Comparison of ENCODE assay signal across 26 cellular contexts in the genomic region with DNA sequence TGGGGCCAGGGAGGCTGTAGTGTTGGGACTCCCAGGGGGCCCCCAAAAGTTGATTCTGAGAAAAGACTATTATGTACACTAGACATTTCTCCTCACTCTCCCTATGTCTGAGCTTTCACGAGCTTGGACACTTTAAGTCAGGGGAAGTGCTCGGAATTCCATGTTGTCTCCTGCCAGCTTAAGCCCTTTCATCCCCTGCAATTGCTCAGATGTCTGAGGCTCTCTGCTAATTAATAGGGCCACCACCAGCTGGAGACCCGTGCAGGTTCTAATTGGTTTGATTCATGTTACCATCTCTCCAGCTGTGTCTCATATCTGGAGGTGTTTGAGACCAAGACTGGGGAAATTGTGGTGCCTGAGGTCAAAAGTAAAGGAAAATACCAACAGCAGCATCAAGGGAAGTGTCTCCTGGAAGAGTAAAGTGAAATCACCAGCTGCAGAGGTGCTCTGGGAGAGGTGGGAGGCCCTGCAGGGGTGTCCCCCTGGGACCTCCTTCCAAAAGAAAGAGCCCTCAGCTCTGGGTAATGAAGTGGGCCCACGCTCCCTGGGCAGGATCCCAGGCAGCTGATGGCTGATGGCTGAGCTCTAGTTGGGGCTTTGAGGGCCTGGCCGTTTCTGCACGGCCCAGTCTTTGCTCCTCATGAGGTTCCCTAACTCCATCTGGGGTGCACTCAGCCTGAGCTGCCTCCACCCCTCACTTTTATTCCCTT. TPM values are rescaled to one million over a fixed set of nuclear protein-coding genes. Genes with fewer than 3 reads are reported as not detected.
A peak's percentile ranks its signal among the peaks of the same experiment; 100 is the strongest.
DNase-seq lines count a peak whose midpoint lies in the region; TF ChIP-seq lines count a peak whose summit lies in the region.
"Had no signal": no experiment of that assay in that cellular context is flagged by ENCODE, and none has a peak within 500 bp of the region (broad histone marks: within the 10 kb centered on the region; RNA-seq: fewer than 3 reads in every experiment).

No MANE protein-coding gene starts in this region.

- peaks cover 24% of the 10 kb centered on the region for H3K27me3 Mint-ChIP-seq in nephron progenitor cell (ENCODE audit: low read depth, poor library complexity)
- peaks cover 33% of the 10 kb centered on the region for H3K27me3 Mint-ChIP-seq in activated CD4-positive, alpha-beta memory T cell treated with anti-CD3 and anti-CD28 coated beads, Interleukin-2, amount 10 ng/mL, durations not matched to agents 7 days and 5 days

- peak; percentile 48 for DNase-seq in NCI-H1694 treated with DMSO at 0.1 percent for 48 hours (lab: John Stamatoyannopoulos, UW)
- no peak for DNase-seq in nephron progenitor cell
- no peak for DNase-seq in activated CD4-positive, alpha-beta memory T cell treated with anti-CD3 and anti-CD28 coated beads, Interleukin-2, amount 10 ng/mL, durations not matched to agents 7 days and 5 days
- no peak for DNase-seq in C1 segment of cervical spinal cord (lab: John Stamatoyannopoulos, UW)
- DNase-seq: activated CD4-positive, alpha-beta T cell treated with anti-CD3 and anti-CD28 coated beads for 36 hours; activated effector memory CD4-positive, alpha-beta T cell treated with Interleukin-2 at 50 U/mL for 16 hours; anterior cingulate cortex; effector CD4-positive, alpha-beta T cell; GM23248; mesenchymal stem cell; NCI-H1048; NCI-H2081 treated with DMSO at 0.1 percent for 48 hours; NK-92 treated with Interleukin-12 subunit alpha and Interleukin-12 subunit beta, amount 100 ng/mL, for 24 hours; PC-9; Right ventricle myocardium superior; stimulated activated naive CD8-positive, alpha-beta T cell treated with anti-CD3 and anti-CD28 coated beads, Interleukin-15, Interleukin-2, amounts not matched to agents 100 U/mL and 50 U/mL, for 24 hours; T-helper 2 cell had no signal

- no peak overlapping the region for H3K27ac ChIP-seq in HEK293 (ENCODE audit: extremely low read depth, low read depth, low read length)
- H3K27ac ChIP-seq: GM23248, neutrophil, PC-9, thoracic aorta had no signal

- no peaks in the 10 kb centered on the region for H3K36me3 ChIP-seq in HEK293 (ENCODE audit: control insufficient read depth in 2 of 2, insufficient read depth in 1 of 2, low read length in 2 of 2)
- H3K36me3 ChIP-seq: neutrophil, thoracic aorta had no signal

- peaks cover 4% of the 10 kb centered on the region for H3K36me3 Mint-ChIP-seq in nephron progenitor cell (ENCODE audit: low read depth)
- no peaks in the 10 kb centered on the region for H3K36me3 Mint-ChIP-seq in activated CD4-positive, alpha-beta memory T cell treated with anti-CD3 and anti-CD28 coated beads, Interleukin-2, amount 10 ng/mL, durations not matched to agents 7 days and 5 days (ENCODE audit: low read depth)
- H3K36me3 Mint-ChIP-seq: activated naive CD8-positive, alpha-beta T cell had no signal

- H3K27ac Mint-ChIP-seq in nephron progenitor cell, result no peak overlapping the region
- no peak overlapping the region for H3K27ac Mint-ChIP-seq in activated CD4-positive, alpha-beta memory T cell treated with anti-CD3 and anti-CD28 coated beads, Interleukin-2, amount 10 ng/mL, durations not matched to agents 7 days and 5 days
- H3K27ac Mint-ChIP-seq: activated CD4-positive, alpha-beta T cell treated with anti-CD3 and anti-CD28 coated beads for 36 hours; activated naive CD8-positive, alpha-beta T cell; progenitor cell of endocrine pancreas had no signal

- peaks cover 8% of the 10 kb centered on the region for H3K9me3 Mint-ChIP-seq in nephron progenitor cell
- H3K9me3 Mint-ChIP-seq in activated CD4-positive, alpha-beta memory T cell treated with anti-CD3 and anti-CD28 coated beads, Interleukin-2, amount 10 ng/mL, durations not matched to agents 7 days and 5 days, result no peaks in the 10 kb centered on the region

- POLR2A ChIA-PET in HEK293 (lab: Yijun Ruan, JAX), result no interaction called here
- POLR2A ChIA-PET in activated CD4-positive, alpha-beta memory T cell treated with anti-CD3 and anti-CD28 coated beads, Interleukin-2, amount 10 ng/mL, durations not matched to agents 7 days and 5 days (lab: Charles Lee), result interaction anchor here (1.1 kb wide), 1 partner anchor 33 kb away, joined by 3 read pairs; no protein-coding TSS in a partner anchor

- H3K4me3 Mint-ChIP-seq in nephron progenitor cell, result peak overlapping the region; percentile 22
- H3K4me3 Mint-ChIP-seq in activated CD4-positive, alpha-beta memory T cell treated with anti-CD3 and anti-CD28 coated beads, Interleukin-2, amount 10 ng/mL, durations not matched to agents 7 days and 5 days, result no peak overlapping the region
- H3K4me3 Mint-ChIP-seq: activated CD4-positive, alpha-beta T cell treated with anti-CD3 and anti-CD28 coated beads for 36 hours; activated naive CD8-positive, alpha-beta T cell had no signal

- peaks cover 45% of the 10 kb centered on the region for H3K4me1 Mint-ChIP-seq in nephron progenitor cell
- peaks cover 7% of the 10 kb centered on the region for H3K4me1 Mint-ChIP-seq in activated CD4-positive, alpha-beta memory T cell treated with anti-CD3 and anti-CD28 coated beads, Interleukin-2, amount 10 ng/mL, durations not matched to agents 7 days and 5 days

- CTCF ChIA-PET in HEK293 (lab: Yijun Ruan, JAX), result interaction anchor here (0.6 to 1.5 kb wide), 5 partner anchors 8 to 130 kb away, joined by 3 to 6 read pairs (median 3); no protein-coding TSS in a partner anchor
- CTCF ChIA-PET in activated CD4-positive, alpha-beta memory T cell treated with anti-CD3 and anti-CD28 coated beads, Interleukin-2, amount 10 ng/mL, durations not matched to agents 7 days and 5 days (lab: Charles Lee), result interaction anchor here (0.6 to 1.0 kb wide), 2 partner anchors 15 to 35 kb away, joined by 3 read pairs; no protein-coding TSS in a partner anchor

- no peaks in the 10 kb centered on the region for H3K9me3 ChIP-seq in HEK293 (ENCODE audit: control insufficient read depth, insufficient read depth, low read depth, low read length)
- H3K9me3 ChIP-seq: neutrophil, thoracic aorta had no signal

- H3K4me3 ChIP-seq in HEK293 (ENCODE audit: low read depth, low read length), result no peak overlapping the region
- H3K4me3 ChIP-seq: GM23248, PC-9, thoracic aorta had no signal

- TF ChIP-seq CTCF in HEK293 (tag by site-specific recombination; IDR thresholded peaks at IDR 0.05) (no peak), nephron progenitor cell (IDR thresholded peaks at IDR 0.05) (no peak)

- peaks cover 4% of the 10 kb centered on the region for H3K4me1 ChIP-seq in HEK293 (ENCODE audit: control insufficient read depth, insufficient read depth, low read length)

TF ChIP-seq in HEK293, 187 proteins besides CTCF, POLR2A, EP300 and RAD21:
- TF ChIP-seq, protein P1, sequence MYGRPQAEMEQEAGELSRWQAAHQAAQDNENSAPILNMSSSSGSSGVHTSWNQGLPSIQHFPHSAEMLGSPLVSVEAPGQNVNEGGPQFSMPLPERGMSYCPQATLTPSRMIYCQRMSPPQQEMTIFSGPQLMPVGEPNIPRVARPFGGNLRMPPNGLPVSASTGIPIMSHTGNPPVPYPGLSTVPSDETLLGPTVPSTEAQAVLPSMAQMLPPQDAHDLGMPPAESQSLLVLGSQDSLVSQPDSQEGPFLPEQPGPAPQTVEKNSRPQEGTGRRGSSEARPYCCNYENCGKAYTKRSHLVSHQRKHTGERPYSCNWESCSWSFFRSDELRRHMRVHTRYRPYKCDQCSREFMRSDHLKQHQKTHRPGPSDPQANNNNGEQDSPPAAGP (tag by site-specific recombination; IDR thresholded peaks at IDR 0.05), result no peak
- peak; percentile 43 for TF ChIP-seq GLIS1 (tag by site-specific recombination; IDR thresholded peaks at IDR 0.05)

RNA-seq across cellular contexts. Expression of a gene that starts 5.8 kb away (rescaled TPM):
- not detected for total RNA-seq in activated CD4-positive, alpha-beta memory T cell treated with anti-CD3 and anti-CD28 coated beads, Interleukin-2, amount 10 ng/mL, durations not matched to agents 7 days and 5 days
- total RNA-seq: activated CD4-positive, alpha-beta T cell treated with anti-CD3 and anti-CD28 coated beads for 36 hours; bronchial epithelial cell; glomerular endothelial cell; GM23248; left lobe of liver; NCI-H460; PC-9 had no signal

RNA-seq across cellular contexts. Expression of a gene that starts 6.7 kb away (rescaled TPM):
- total RNA-seq in activated CD4-positive, alpha-beta memory T cell treated with anti-CD3 and anti-CD28 coated beads, Interleukin-2, amount 10 ng/mL, durations not matched to agents 7 days and 5 days, result not detected
- total RNA-seq: activated CD4-positive, alpha-beta T cell treated with anti-CD3 and anti-CD28 coated beads for 36 hours; bronchial epithelial cell; glomerular endothelial cell; GM23248; left lobe of liver; progenitor cell of endocrine pancreas; Right ventricle myocardium superior; thoracic aorta had no signal

RNA-seq across cellular contexts. Expression of a gene that starts 32.2 kb away (rescaled TPM):
- 10 to 100 TPM; 18.3 to 18.5 TPM for total RNA-seq in activated CD4-positive, alpha-beta memory T cell treated with anti-CD3 and anti-CD28 coated beads, Interleukin-2, amount 10 ng/mL, durations not matched to agents 7 days and 5 days
- total RNA-seq: progenitor cell of endocrine pancreas had no signal

RNA-seq across cellular contexts. Expression of a gene that starts 48.3 kb away (rescaled TPM):
- total RNA-seq in activated CD4-positive, alpha-beta memory T cell treated with anti-CD3 and anti-CD28 coated beads, Interleukin-2, amount 10 ng/mL, durations not matched to agents 7 days and 5 days, result 100 to 1,000 TPM; 138 to 140 TPM
- total RNA-seq: bronchial epithelial cell, glomerular endothelial cell, NCI-H460 had no signal

RNA-seq across cellular contexts. Expression of a gene that starts 52.4 kb away (rescaled TPM):
- 10 to 100 TPM; 58.3 to 60.6 TPM for total RNA-seq in activated CD4-positive, alpha-beta memory T cell treated with anti-CD3 and anti-CD28 coated beads, Interleukin-2, amount 10 ng/mL, durations not matched to agents 7 days and 5 days
